14 cellular contexts compared by ENCODE assay signal in genomic region chrX:136850441-136851175, GRCh38. TPM values are rescaled to one million over a fixed set of nuclear protein-coding genes. Genes with fewer than 3 reads are reported as not detected.
DNase-seq lines count a peak whose midpoint lies in the region; ATAC-seq and TF ChIP-seq lines count a peak whose summit lies in the region.
"Had no signal": no experiment of that assay in that cellular context is flagged by ENCODE, and none has a peak within 500 bp of the region (broad histone marks: within the 10 kb centered on the region; RNA-seq: fewer than 3 reads in every experiment).

No MANE protein-coding gene starts in this region.

- no peak overlapping the region for H2AFZ ChIP-seq in mammary epithelial cell (ENCODE audit: low read depth, low read length)

- H3K36me3 ChIP-seq in mammary epithelial cell (ENCODE audit: insufficient read depth, low read length) (peaks cover 1% of the 10 kb centered on the region), SK-N-MC (ENCODE audit: insufficient read depth, low read length) (peaks cover 62% of the 10 kb centered on the region), heart left ventricle (peaks cover 0 to 83% (median 9%) of the 10 kb centered on the region in 9 donors), spleen (peaks cover 0 to 25% (median 0%) of the 10 kb centered on the region in 6 donors)

- H3K4me1 Mint-ChIP-seq in MCF 10A (ENCODE audit: insufficient read depth, unreplicated experiment) (peaks cover 5% of the 10 kb centered on the region), mesothelial cell of epicardium (peaks cover 2% of the 10 kb centered on the region)
- H3K4me1 Mint-ChIP-seq: activated naive CD8-positive, alpha-beta T cell treated with anti-CD3 and anti-CD28 coated beads for 36 hours had no signal

- intact Hi-C loops in MCF 10A (cut with micrococcal nuclease) (no loop called here), mammary epithelial cell (cut with micrococcal nuclease) (no loop called here), heart left ventricle (cut with DNase I) (no loop called here), spleen (cut with DNase I; ENCODE audit: low total_unique reads) (no loop called here)

- H3K36me3 Mint-ChIP-seq in MCF 10A (ENCODE audit: insufficient read depth, unreplicated experiment) (peaks cover 28% of the 10 kb centered on the region), mesothelial cell of epicardium (peaks cover 51% of the 10 kb centered on the region)

- dilution Hi-C loops in mammary epithelial cell (cut with HindIII; ENCODE audit: low sequenced_read_pairs): no loop called here

- no peak overlapping the region for H3K4me2 ChIP-seq in mammary epithelial cell (ENCODE audit: insufficient read depth, low read depth, low read length)

- ATAC-seq in heart left ventricle (peak; percentile 49 to 64 (median 56)), GM19463 (IDR thresholded peaks at IDR 0.05; ENCODE audit: unreplicated experiment) (no peak)

- H3K79me2 ChIP-seq in mammary epithelial cell (ENCODE audit: insufficient read depth, low read length): no peaks in the 10 kb centered on the region

- H3K27ac Mint-ChIP-seq in MCF 10A (ENCODE audit: low read depth, unreplicated experiment) (peak overlapping the region; percentile 37), mesothelial cell of epicardium (no peak overlapping the region)
- H3K27ac Mint-ChIP-seq: activated naive CD8-positive, alpha-beta T cell treated with anti-CD3 and anti-CD28 coated beads for 36 hours had no signal

- no peaks in the 10 kb centered on the region for H3K27me3 ChIP-seq in mammary epithelial cell (ENCODE audit: insufficient read depth, low read length)
- no peaks in the 10 kb centered on the region for H3K27me3 ChIP-seq in heart left ventricle
- no peaks in the 10 kb centered on the region for H3K27me3 ChIP-seq in spleen (replicated peaks in 1 of 7)
- H3K27me3 ChIP-seq: tibial nerve had no signal

- H3K9me3 ChIP-seq in mammary epithelial cell (replicated peaks; ENCODE audit: insufficient read depth, low read length) (no peaks in the 10 kb centered on the region), SK-N-MC (ENCODE audit: low read depth, low read length) (no peaks in the 10 kb centered on the region), heart left ventricle (peaks cover 0 to 1% (median 0%) of the 10 kb centered on the region in 12 donors), spleen (no peaks in the 10 kb centered on the region)

- TF ChIP-seq CTCF in MCF 10A (IDR thresholded peaks at IDR 0.05; ENCODE audit: unreplicated experiment): no peak
- TF ChIP-seq CTCF in mammary epithelial cell (conservative IDR thresholded peaks at IDR 0.05 in 1 of 2, IDR thresholded peaks at IDR 0.05 in 1 of 2; ENCODE audit: extremely low read depth in 1 of 2, insufficient read depth in 1 of 2, low read depth in 1 of 2, low read length in 2 of 2): no peak
- TF ChIP-seq CTCF in heart left ventricle (IDR thresholded peaks at IDR 0.05): no peak
- TF ChIP-seq CTCF in spleen (IDR thresholded peaks at IDR 0.05 in 8 of 11, conservative IDR thresholded peaks at IDR 0.05 in 3 of 11): no peak
- TF ChIP-seq CTCF in mesothelial cell of epicardium (IDR thresholded peaks at IDR 0.05; ENCODE audit: unreplicated experiment): no peak

- 64% methylated on average over 7 of the region's 9 CpGs for WGBS in mammary epithelial cell (ENCODE audit: low coverage, missing lambda C conversion rate)
- WGBS in heart left ventricle, 4 donors: 62 to 65% (median 64%) methylated on average over 9 of the region's 9 CpGs
- 47 to 76% (median 62%) methylated on average over 9 of the region's 9 CpGs for WGBS in spleen, 5 donors

- BruUV-seq in MCF 10A (replicated peaks; lab: Mats Ljungman, UMichigan) (no TSS peak), mammary epithelial cell (replicated peaks; lab: Mats Ljungman, UMichigan) (no TSS peak)

- in situ Hi-C loops in mammary epithelial cell (cut with MboI; ENCODE audit: low sequenced_read_pairs in 2 of 2): no loop called here

- H3K27ac ChIP-seq in mammary epithelial cell (ENCODE audit: insufficient read depth, low read depth, low read length): no peak overlapping the region
- peak overlapping the region; percentile 73 for H3K27ac ChIP-seq in SK-N-MC
- H3K27ac ChIP-seq in heart left ventricle: peak overlapping the region in 7 of 12 donors; percentile 12 to 59 (median 38)
- peak overlapping the region in 7 of 8 donors; percentile 5 to 70 (median 54) for H3K27ac ChIP-seq in spleen

- H3K9ac ChIP-seq in mammary epithelial cell (ENCODE audit: insufficient read depth, low read length) (no peak overlapping the region), SK-N-MC (ENCODE audit: insufficient read length) (no peak overlapping the region)

- H3K4me1 ChIP-seq in mammary epithelial cell (ENCODE audit: insufficient read depth, low read length) (no peaks in the 10 kb centered on the region), heart left ventricle (peaks cover 0 to 9% (median 0%) of the 10 kb centered on the region in 12 donors), spleen (peaks cover 0 to 4% (median 0%) of the 10 kb centered on the region in 6 donors)

- H3K4me3 Mint-ChIP-seq in MCF 10A (ENCODE audit: unreplicated experiment) (no peak overlapping the region), mesothelial cell of epicardium (no peak overlapping the region)
- H3K4me3 Mint-ChIP-seq: activated naive CD8-positive, alpha-beta T cell treated with anti-CD3 and anti-CD28 coated beads for 36 hours had no signal

- H3K4me3 ChIP-seq in mammary epithelial cell (replicated peaks in 1 of 3; ENCODE audit: insufficient read depth in 1 of 3, low read depth in 2 of 3, low read length in 3 of 3) (no peak overlapping the region), SK-N-MC (no peak overlapping the region), heart left ventricle (no peak overlapping the region), spleen (no peak overlapping the region)
- H3K4me3 ChIP-seq: tibial nerve had no signal

- no peaks in the 10 kb centered on the region for H3K27me3 Mint-ChIP-seq in MCF 10A (ENCODE audit: insufficient read depth, unreplicated experiment)
- no peaks in the 10 kb centered on the region for H3K27me3 Mint-ChIP-seq in mesothelial cell of epicardium (ENCODE audit: low read depth)
- H3K27me3 Mint-ChIP-seq: activated naive CD8-positive, alpha-beta T cell treated with anti-CD3 and anti-CD28 coated beads for 36 hours had no signal

- TF ChIP-seq POLR2A in heart left ventricle (IDR thresholded peaks at IDR 0.05) (no peak), spleen (IDR thresholded peaks at IDR 0.05) (no peak)

- H3K9me3 Mint-ChIP-seq in MCF 10A (ENCODE audit: unreplicated experiment) (no peaks in the 10 kb centered on the region), mesothelial cell of epicardium (peaks cover 35% of the 10 kb centered on the region)
- H3K9me3 Mint-ChIP-seq: activated naive CD8-positive, alpha-beta T cell treated with anti-CD3 and anti-CD28 coated beads for 36 hours had no signal

- DNase-seq in MCF 10A (ENCODE audit: unreplicated experiment): peak; percentile 44
- DNase-seq in mammary epithelial cell: no peak
- no peak for DNase-seq in SK-N-MC (ENCODE audit: low read depth, low spot score)
- no peak for DNase-seq in heart left ventricle
- no peak for DNase-seq in spleen
- DNase-seq in stimulated activated CD4-positive, alpha-beta T cell treated with anti-CD3 and anti-CD28 coated beads, Interleukin-4, amount 100 ng/mL, for 24 hours: no peak
- no peak for DNase-seq in mesothelial cell of epicardium (ENCODE audit: low spot score in 2 of 2, unreplicated experiment in 2 of 2)
- DNase-seq: activated naive CD8-positive, alpha-beta T cell treated with anti-CD3 and anti-CD28 coated beads for 36 hours; Calu3; NCI-H1417 treated with DMSO at 0.1 percent for 48 hours; NCI-H526 treated with DMSO at 0.1 percent for 48 hours; stimulated activated CD4-positive, alpha-beta T cell treated with anti-CD3 and anti-CD28 coated beads, Interleukin-15, amount 100 ng/mL, for 24 hours had no signal

- POLR2A ChIA-PET in MCF 10A (lab: Yijun Ruan, JAX): no interaction called here

- H4K20me1 ChIP-seq in mammary epithelial cell (ENCODE audit: insufficient read depth, low read length): no peaks in the 10 kb centered on the region

- CTCF ChIA-PET in MCF 10A (lab: Yijun Ruan, JAX) (no interaction called here), mammary epithelial cell (lab: Charles Lee; ENCODE audit: low non-redundant PET) (no interaction called here)

RNA-seq across cellular contexts. Expression of gene RBMX, which starts 29.9 kb away (rescaled TPM):
- total RNA-seq in MCF 10A (2022) (271 and 333 TPM in 2 replicates), mammary epithelial cell (100 to 1,000 TPM; 123 to 170 TPM), heart left ventricle (100 to 1,000 TPM in 3 of 9 donors, 10 to 100 TPM in 6; 65.0 to 182 (median 90.7) TPM), spleen (100 to 1,000 TPM; 132 to 286 (median 185) TPM), mesothelial cell of epicardium (369 to 373 TPM (median 371 TPM) in 3 replicates)
- polyA plus RNA-seq in mammary epithelial cell (138 TPM), heart left ventricle (10 to 100 TPM; 60.3 to 61.0 TPM), spleen (100 to 1,000 TPM; 111 to 122 (median 114) TPM)
- 160 TPM for polyA minus RNA-seq in mammary epithelial cell
